10 cellular contexts compared by ENCODE assay signal in genomic region chr17:66952031-66952524, GRCh38. TPM values are rescaled to one million over a fixed set of nuclear protein-coding genes. Genes with fewer than 3 reads are reported as not detected.
DNase-seq lines count a peak whose midpoint lies in the region; ATAC-seq and TF ChIP-seq lines count a peak whose summit lies in the region.
"Had no signal": no experiment of that assay in that cellular context is flagged by ENCODE, and none has a peak within 500 bp of the region (broad histone marks: within the 10 kb centered on the region; RNA-seq: fewer than 3 reads in every experiment).

No MANE protein-coding gene starts in this region.

- TF ChIP-seq CTCF in chondrocyte (IDR thresholded peaks at IDR 0.05) (no peak), mesothelial cell of epicardium (IDR thresholded peaks at IDR 0.05; ENCODE audit: unreplicated experiment) (no peak)

- peaks cover 16% of the 10 kb centered on the region for H3K4me1 Mint-ChIP-seq in chondrocyte (ENCODE audit: low read depth)
- H3K4me1 Mint-ChIP-seq in mesothelial cell of epicardium = peaks cover 36% of the 10 kb centered on the region
- no peaks in the 10 kb centered on the region for H3K4me1 Mint-ChIP-seq in activated naive CD8-positive, alpha-beta T cell treated with anti-CD3 and anti-CD28 coated beads, Interleukin-2, amount 50 U/mL, for 24 hours

- no peak for ATAC-seq in GM21360 (IDR thresholded peaks at IDR 0.05; ENCODE audit: unreplicated experiment)
- no peak for ATAC-seq in activated naive CD8-positive, alpha-beta T cell treated with anti-CD3 and anti-CD28 coated beads, Interleukin-2, amount 50 U/mL, for 24 hours
- no peak for ATAC-seq in HG03280 (IDR thresholded peaks at IDR 0.05; ENCODE audit: unreplicated experiment)

- H3K27ac Mint-ChIP-seq in chondrocyte (ENCODE audit: unreplicated experiment) (peak overlapping the region; percentile 87), mesothelial cell of epicardium (peak overlapping the region; percentile 95)
- H3K27ac Mint-ChIP-seq in activated naive CD8-positive, alpha-beta T cell treated with anti-CD3 and anti-CD28 coated beads, Interleukin-2, amount 50 U/mL, for 24 hours = no peak overlapping the region

- H3K27me3 Mint-ChIP-seq in chondrocyte (ENCODE audit: low read depth) = no peaks in the 10 kb centered on the region
- H3K27me3 Mint-ChIP-seq in mesothelial cell of epicardium (ENCODE audit: low read depth) = peaks cover 4% of the 10 kb centered on the region
- peaks cover 3% of the 10 kb centered on the region for H3K27me3 Mint-ChIP-seq in activated naive CD8-positive, alpha-beta T cell treated with anti-CD3 and anti-CD28 coated beads, Interleukin-2, amount 50 U/mL, for 24 hours

- DNase-seq in AG08395 (ENCODE audit: low spot score) (peak; percentile 88), HuH-7.5 (ENCODE audit: low spot score) (peak; percentile 62), chondrocyte (ENCODE audit: low spot score) (no peak), mesothelial cell of epicardium (ENCODE audit: low spot score in 2 of 2, unreplicated experiment in 2 of 2) (peak in 1 of 2 experiments; percentile 70)
- no peak for DNase-seq in activated naive CD8-positive, alpha-beta T cell treated with anti-CD3 and anti-CD28 coated beads, Interleukin-2, amount 50 U/mL, for 24 hours
- no peak for DNase-seq in activated CD4-positive, alpha-beta T cell treated with anti-CD3 and anti-CD28 coated beads for 4 hours
- DNase-seq: DND-41, NCI-H774 had no signal

- no peak overlapping the region for H3K4me3 Mint-ChIP-seq in chondrocyte (ENCODE audit: unreplicated experiment)
- no peak overlapping the region for H3K4me3 Mint-ChIP-seq in mesothelial cell of epicardium
- H3K4me3 Mint-ChIP-seq in activated naive CD8-positive, alpha-beta T cell treated with anti-CD3 and anti-CD28 coated beads, Interleukin-2, amount 50 U/mL, for 24 hours = no peak overlapping the region

- peaks cover 14% of the 10 kb centered on the region for H3K9me3 Mint-ChIP-seq in chondrocyte (ENCODE audit: low read depth)
- H3K9me3 Mint-ChIP-seq in mesothelial cell of epicardium = peaks cover 12% of the 10 kb centered on the region
- H3K9me3 Mint-ChIP-seq in activated naive CD8-positive, alpha-beta T cell treated with anti-CD3 and anti-CD28 coated beads, Interleukin-2, amount 50 U/mL, for 24 hours = no peaks in the 10 kb centered on the region

- H3K36me3 Mint-ChIP-seq in chondrocyte (ENCODE audit: low read depth) = peaks cover 6% of the 10 kb centered on the region
- peaks cover 3% of the 10 kb centered on the region for H3K36me3 Mint-ChIP-seq in mesothelial cell of epicardium
- H3K36me3 Mint-ChIP-seq in activated naive CD8-positive, alpha-beta T cell treated with anti-CD3 and anti-CD28 coated beads, Interleukin-2, amount 50 U/mL, for 24 hours (ENCODE audit: low read depth) = no peaks in the 10 kb centered on the region

RNA-seq across cellular contexts. Expression of gene CACNG4, which starts 12.4 kb away (rescaled TPM):
- 2.9 to 6.9 TPM (median 3.2 TPM) in 3 replicates for total RNA-seq in chondrocyte
- 9.5 to 10.4 TPM (median 10.1 TPM) in 3 replicates for total RNA-seq in mesothelial cell of epicardium

Comparison
In these comparisons a context has a peak if more than half of its experiments do, and no peak if none do; other contexts are left out.
1. DNase-seq: peak in AG08395 (single experiment) and HuH-7.5 (single experiment); none in chondrocyte (single experiment), activated naive CD8-positive, alpha-beta T cell treated with anti-CD3 and anti-CD28 coated beads, Interleukin-2, amount 50 U/mL, for 24 hours (single experiment) and activated CD4-positive, alpha-beta T cell treated with anti-CD3 and anti-CD28 coated beads for 4 hours (0 of 2).